ENCODE assay signal across 15 cellular contexts in the genomic region with DNA sequence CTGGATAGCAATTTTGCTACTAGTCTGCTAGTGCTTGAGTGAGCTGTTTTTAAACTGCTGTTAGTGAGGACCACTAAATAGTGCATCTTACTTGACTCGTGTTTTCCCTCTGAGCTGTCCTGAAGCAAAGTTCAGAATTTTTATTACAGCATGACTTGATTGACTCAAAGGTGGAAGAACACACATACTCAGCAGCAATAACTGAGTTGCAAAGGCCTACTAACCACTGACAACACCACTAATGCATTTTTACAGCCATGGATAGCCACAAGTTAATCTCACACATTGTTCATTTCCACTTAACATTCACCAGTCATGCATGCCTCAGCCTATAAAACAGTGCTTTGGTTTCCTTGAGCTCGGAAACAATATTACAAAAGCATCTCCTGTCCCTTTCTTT.
DNase-seq lines count a peak whose midpoint lies in the region; ATAC-seq, FAIRE-seq and TF ChIP-seq lines count a peak whose summit lies in the region.
"Had no signal": no experiment of that assay in that cellular context is flagged by ENCODE, and none has a peak within 500 bp of the region (broad histone marks: within the 10 kb centered on the region; RNA-seq: fewer than 3 reads in every experiment).

No MANE protein-coding gene starts in this region.

- H3K79me2 ChIP-seq in Loucy (ENCODE audit: insufficient read depth, low read length) (peaks cover 100% of the 10 kb centered on the region), astrocyte (ENCODE audit: insufficient read depth, low read length) (no peaks in the 10 kb centered on the region)

- peak overlapping the region; percentile 7 for H3K4me2 ChIP-seq in Loucy (ENCODE audit: low read depth, low read length, poor library complexity, severe bottlenecking)
- H3K4me2 ChIP-seq in astrocyte (ENCODE audit: low read length) = no peak overlapping the region

- no peaks in the 10 kb centered on the region for H3K9me2 ChIP-seq in Loucy (replicated peaks; ENCODE audit: low read depth, low read length)

- no peaks in the 10 kb centered on the region for H3F3A ChIP-seq in Loucy (ENCODE audit: low read depth)

- WGBS in small intestine, 3 donors = 45 to 70% (median 61%) methylated on average over 2 of the region's 2 CpGs

- H2AFZ ChIP-seq in Loucy (ENCODE audit: low read length) (no peak overlapping the region), astrocyte (ENCODE audit: low read depth, low read length) (no peak overlapping the region)

- H3K4me1 ChIP-seq in Loucy (ENCODE audit: insufficient read depth, low read length, poor library complexity, severe bottlenecking) (peaks cover 30% of the 10 kb centered on the region), astrocyte (ENCODE audit: insufficient read depth, low read length) (no peaks in the 10 kb centered on the region), small intestine (ENCODE audit: control insufficient read depth in 2 of 2, insufficient read depth in 1 of 2, low read depth in 1 of 2, low read length in 1 of 2) (no peaks in the 10 kb centered on the region)
- H3K4me1 ChIP-seq: adrenal gland had no signal

- H3K36me3 Mint-ChIP-seq in activated naive CD4-positive, alpha-beta T cell treated with anti-CD3 and anti-CD28 coated beads, Interleukin-2, amount 50 U/mL, for 24 hours = peaks cover 19% of the 10 kb centered on the region
- H3K36me3 Mint-ChIP-seq in astrocyte (ENCODE audit: low read depth, unreplicated experiment) = peaks cover 13% of the 10 kb centered on the region

- H3K4me3 Mint-ChIP-seq in activated naive CD4-positive, alpha-beta T cell treated with anti-CD3 and anti-CD28 coated beads, Interleukin-2, amount 50 U/mL, for 24 hours = no peak overlapping the region
- no peak overlapping the region for H3K4me3 Mint-ChIP-seq in astrocyte (ENCODE audit: unreplicated experiment)

- peaks cover 88% of the 10 kb centered on the region for H4K20me1 ChIP-seq in Loucy (ENCODE audit: insufficient read depth, low read length, poor library complexity, severe bottlenecking)
- no peaks in the 10 kb centered on the region for H4K20me1 ChIP-seq in astrocyte (ENCODE audit: insufficient read depth, low read length)

- DNase-seq in activated naive CD4-positive, alpha-beta T cell treated with Interleukin-2 at 50 U/mL for 16 hours = no peak
- DNase-seq in astrocyte (ENCODE audit: low read depth) (peak; percentile 49), small intestine (peak; percentile 77), posterior vena cava (ENCODE audit: low spot score) (no peak), ureter (ENCODE audit: low spot score) (no peak)
- DNase-seq: adrenal gland, NCI-H2029, NCI-H69, WERI-Rb-1 had no signal

- no peaks in the 10 kb centered on the region for H3K9me3 Mint-ChIP-seq in activated naive CD4-positive, alpha-beta T cell treated with anti-CD3 and anti-CD28 coated beads, Interleukin-2, amount 50 U/mL, for 24 hours
- peaks cover 10% of the 10 kb centered on the region for H3K9me3 Mint-ChIP-seq in astrocyte (ENCODE audit: unreplicated experiment)

- H3K27ac Mint-ChIP-seq in activated naive CD4-positive, alpha-beta T cell treated with anti-CD3 and anti-CD28 coated beads, Interleukin-2, amount 50 U/mL, for 24 hours = peak overlapping the region; percentile 30
- H3K27ac Mint-ChIP-seq in astrocyte (ENCODE audit: unreplicated experiment) = no peak overlapping the region

- peaks cover 63% of the 10 kb centered on the region for H3K4me1 Mint-ChIP-seq in activated naive CD4-positive, alpha-beta T cell treated with anti-CD3 and anti-CD28 coated beads, Interleukin-2, amount 50 U/mL, for 24 hours
- no peaks in the 10 kb centered on the region for H3K4me1 Mint-ChIP-seq in astrocyte (ENCODE audit: low read depth, unreplicated experiment)

- intact Hi-C loops in posterior vena cava (cut with DNase I) = no loop called here

- TF ChIP-seq CTCF in Loucy (conservative IDR thresholded peaks at IDR 0.05; ENCODE audit: low read length) (no peak), astrocyte (IDR thresholded peaks at IDR 0.05; ENCODE audit: insufficient read depth, low read depth, low read length) (no peak)

- H3K36me3 ChIP-seq in Loucy (ENCODE audit: insufficient read depth, low read length) = peaks cover 37% of the 10 kb centered on the region
- H3K36me3 ChIP-seq in astrocyte (ENCODE audit: insufficient read depth, low read length) = no peaks in the 10 kb centered on the region
- no peaks in the 10 kb centered on the region for H3K36me3 ChIP-seq in small intestine (ENCODE audit: control insufficient read depth in 2 of 2, insufficient read depth in 2 of 2, low read length in 2 of 2)
- H3K36me3 ChIP-seq: adrenal gland, thoracic aorta, WERI-Rb-1 had no signal

- H3K27me3 Mint-ChIP-seq in activated naive CD4-positive, alpha-beta T cell treated with anti-CD3 and anti-CD28 coated beads, Interleukin-2, amount 50 U/mL, for 24 hours = no peaks in the 10 kb centered on the region
- H3K27me3 Mint-ChIP-seq in astrocyte (ENCODE audit: low read depth, unreplicated experiment) = no peaks in the 10 kb centered on the region

- FAIRE-seq in astrocyte (lab: Jason Lieb, UNC) (peak; percentile 79), small intestine (lab: Jason Lieb, UNC) (no peak)

- H3K4me3 ChIP-seq in Loucy (ENCODE audit: low read length, poor library complexity, severe bottlenecking) = no peak overlapping the region
- H3K4me3 ChIP-seq in astrocyte (ENCODE audit: insufficient read depth, low read depth, low read length) = no peak overlapping the region
- no peak overlapping the region for H3K4me3 ChIP-seq in small intestine (ENCODE audit: low read depth in 1 of 2, low read length in 2 of 2)
- H3K4me3 ChIP-seq: adrenal gland, thoracic aorta had no signal

- H3K9ac ChIP-seq in Loucy (ENCODE audit: low read depth, low read length, poor library complexity, severe bottlenecking) = no peak overlapping the region
- H3K9ac ChIP-seq in astrocyte (ENCODE audit: low read length) = no peak overlapping the region

- H3K27me3 ChIP-seq in Loucy (ENCODE audit: insufficient read depth, low read length, poor library complexity, severe bottlenecking) (no peaks in the 10 kb centered on the region), astrocyte (ENCODE audit: insufficient read depth, low read length) (no peaks in the 10 kb centered on the region), small intestine (ENCODE audit: control insufficient read depth in 2 of 2, insufficient read depth in 2 of 2, low read length in 2 of 2) (no peaks in the 10 kb centered on the region)

- ATAC-seq in HG03045 (IDR thresholded peaks at IDR 0.05; ENCODE audit: unreplicated experiment) = no peak
- ATAC-seq: Panc1 had no signal

- H3K9me3 ChIP-seq in Loucy (ENCODE audit: insufficient read depth, low read depth, low read length) (peaks cover 5% of the 10 kb centered on the region; the same call in 1 of the 2 replicates), astrocyte (ENCODE audit: insufficient read depth, low read depth, low read length) (peaks cover 8% of the 10 kb centered on the region), small intestine (ENCODE audit: control insufficient read depth, low read depth) (no peaks in the 10 kb centered on the region)
- H3K9me3 ChIP-seq: adrenal gland, thoracic aorta had no signal

- H3K27ac ChIP-seq in astrocyte (ENCODE audit: low read depth, low read length) (no peak overlapping the region), small intestine (ENCODE audit: low read depth in 1 of 2, low read length in 1 of 2) (no peak overlapping the region)
- H3K27ac ChIP-seq: adrenal gland, HL-60, thoracic aorta, WERI-Rb-1 had no signal

Comparison
In these comparisons a context has a peak if more than half of its experiments do, and no peak if none do; other contexts are left out.
1. DNase-seq: peak in astrocyte (single experiment) and small intestine (single experiment); none in activated naive CD4-positive, alpha-beta T cell treated with Interleukin-2 at 50 U/mL for 16 hours (single experiment), posterior vena cava (single experiment) and ureter (single experiment).